Comparison of ENCODE assay signal across 13 cellular contexts in the genomic region with DNA sequence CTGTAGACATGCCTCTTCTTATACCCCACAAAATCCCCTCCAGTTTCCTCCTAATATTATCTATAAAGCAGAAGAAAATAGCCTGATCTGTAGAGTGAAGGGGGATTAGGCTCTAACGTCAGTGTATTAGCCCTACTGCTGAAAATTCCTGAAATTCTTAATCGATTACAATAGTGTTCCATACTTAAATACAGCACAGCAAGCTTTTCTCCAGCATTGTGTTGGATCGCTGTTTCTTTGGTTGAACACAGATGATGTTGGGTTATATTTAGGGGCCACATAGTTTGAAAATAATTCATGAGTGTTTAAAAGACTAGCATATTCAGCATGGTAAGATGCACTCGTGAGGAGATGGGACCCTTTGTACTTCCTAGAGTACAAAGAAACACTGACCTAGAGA. TPM values are rescaled to one million over a fixed set of nuclear protein-coding genes. Genes with fewer than 3 reads are reported as not detected.
DNase-seq lines count a peak whose midpoint lies in the region; ATAC-seq, FAIRE-seq and TF ChIP-seq lines count a peak whose summit lies in the region.
"Had no signal": no experiment of that assay in that cellular context is flagged by ENCODE, and none has a peak within 500 bp of the region (broad histone marks: within the 10 kb centered on the region; RNA-seq: fewer than 3 reads in every experiment).

No MANE protein-coding gene starts in this region.

- H3K18ac ChIP-seq in mesenchymal stem cell (ENCODE audit: low read depth in 1 of 2, low read length in 2 of 2), result no peak overlapping the region

- WGBS in mesenchymal stem cell, result 36% methylated on average over 1 of the region's 4 CpGs

- POLR2A ChIA-PET in PC-3 (lab: Charles Lee; ENCODE audit: unreplicated experiment), result no interaction called here

- H3K4me3 ChIP-seq in choroid plexus epithelial cell (ENCODE audit: low read depth, low read length) (no peak overlapping the region), mesenchymal stem cell (ENCODE audit: insufficient read depth in 1 of 2, low read depth in 1 of 2, low read length in 2 of 2) (no peak overlapping the region), coronary artery (no peak overlapping the region), PC-3 (ENCODE audit: low read length) (no peak overlapping the region)
- H3K4me3 ChIP-seq: esophagus muscularis mucosa had no signal

- H2AK5ac ChIP-seq in mesenchymal stem cell (ENCODE audit: low read length, severe bottlenecking), result no peak overlapping the region

- no peak for FAIRE-seq in HTR-8/SVneo (lab: Jason Lieb, UNC)

- peaks cover 10% of the 10 kb centered on the region for H3K79me1 ChIP-seq in mesenchymal stem cell (replicated peaks; ENCODE audit: low read length, poor library complexity, severe bottlenecking)

- H2BK12ac ChIP-seq in mesenchymal stem cell (ENCODE audit: low read length in 2 of 2), result no peak overlapping the region

- peak; percentile 26 for DNase-seq in ACHN
- peak; percentile 47 for DNase-seq in HTR-8/SVneo (ENCODE audit: insufficient read length, low spot score)
- peak; percentile 55 for DNase-seq in choroid plexus epithelial cell (ENCODE audit: low read depth)
- peak; percentile 41 for DNase-seq in mesenchymal stem cell
- DNase-seq in coronary artery (ENCODE audit: low spot score), result no peak
- DNase-seq in stimulated activated naive CD8-positive, alpha-beta T cell treated with anti-CD3 and anti-CD28 coated beads, Interleukin-15, Interleukin-2, amounts not matched to agents 100 U/mL and 50 U/mL, for 24 hours, result no peak
- no peak for DNase-seq in PC-3
- DNase-seq: activated CD8-positive, alpha-beta memory T cell treated with anti-CD3 and anti-CD28 coated beads for 24 hours; activated naive CD4-positive, alpha-beta T cell treated with Interleukin-2 at 50 U/mL for 16 hours; AML-193; DMS153 had no signal

- no peaks in the 10 kb centered on the region for H3K9me2 ChIP-seq in PC-3 (replicated peaks; ENCODE audit: low read length)

- H3K4me2 ChIP-seq in mesenchymal stem cell (ENCODE audit: low read length, poor library complexity, severe bottlenecking), result no peak overlapping the region
- H3K4me2 ChIP-seq in PC-3 (ENCODE audit: low read length), result no peak overlapping the region

- CTCF ChIA-PET in PC-3 (lab: Charles Lee), result no interaction called here

- intact Hi-C loops in PC-3 (cut with micrococcal nuclease), result no loop called here

- H3K23ac ChIP-seq in mesenchymal stem cell (ENCODE audit: low read length in 2 of 2), result no peak overlapping the region

- no peaks in the 10 kb centered on the region for H4K20me1 ChIP-seq in PC-3 (ENCODE audit: low read length)

- no peak overlapping the region for H2BK120ac ChIP-seq in mesenchymal stem cell (ENCODE audit: low read depth, low read length)

- H3F3A ChIP-seq in PC-3 (ENCODE audit: low read length, unreplicated experiment), result no peaks in the 10 kb centered on the region

- H2BK5ac ChIP-seq in mesenchymal stem cell (ENCODE audit: low read depth, low read length, poor library complexity, severe bottlenecking), result no peak overlapping the region

- H2BK15ac ChIP-seq in mesenchymal stem cell (ENCODE audit: low read depth, poor library complexity, severe bottlenecking), result no peak overlapping the region

- in situ Hi-C loops in ACHN (cut with HindIII; ENCODE audit: low pct_ligation_motif_present, low pct_unique_long_range_greater_than_20kb, low sequenced_read_pairs), result no loop called here

- TF ChIP-seq CTCF in choroid plexus epithelial cell (conservative IDR thresholded peaks at IDR 0.05; ENCODE audit: low read depth, low read length) (no peak), coronary artery (IDR thresholded peaks at IDR 0.05) (no peak), PC-3 (conservative IDR thresholded peaks at IDR 0.05; ENCODE audit: low read depth, low read length) (no peak)

- H3K27ac ChIP-seq in mesenchymal stem cell (ENCODE audit: low read length, poor library complexity, severe bottlenecking) (peak overlapping the region; percentile 4), coronary artery (no peak overlapping the region), PC-3 (ENCODE audit: low read length) (no peak overlapping the region)
- H3K27ac ChIP-seq: esophagus muscularis mucosa had no signal

- H3K14ac ChIP-seq in mesenchymal stem cell (ENCODE audit: low read length in 2 of 2), result no peak overlapping the region

- H4K91ac ChIP-seq in mesenchymal stem cell (ENCODE audit: low read length), result no peak overlapping the region

- ATAC-seq in GM21528 (IDR thresholded peaks at IDR 0.05; ENCODE audit: low FRiP score, unreplicated experiment) (no peak), PC-3 (no peak)
- no peak for ATAC-seq in stimulated activated naive CD8-positive, alpha-beta T cell treated with anti-CD3 and anti-CD28 coated beads, Interleukin-15, Interleukin-2, amounts not matched to agents 100 U/mL and 50 U/mL, for 24 hours

- no peak overlapping the region for H2AFZ ChIP-seq in mesenchymal stem cell (ENCODE audit: low read depth, low read length)
- H2AFZ ChIP-seq in PC-3 (ENCODE audit: low read length), result no peak overlapping the region

- H3K4me1 ChIP-seq in mesenchymal stem cell (ENCODE audit: control insufficient read depth, insufficient read depth, low read depth, low read length) (no peaks in the 10 kb centered on the region), PC-3 (ENCODE audit: insufficient read depth, low read length) (0 out of 2 replicates have a peak, but pooled peaks cover 7% of the 10 kb centered on the region)

- peaks cover 53% of the 10 kb centered on the region for H3K79me2 ChIP-seq in PC-3 (ENCODE audit: low read length)

- H3K9me3 ChIP-seq in mesenchymal stem cell (ENCODE audit: control insufficient read depth, low read length), result peaks cover 7% of the 10 kb centered on the region
- H3K9me3 ChIP-seq in PC-3 (ENCODE audit: low read length), result no peaks in the 10 kb centered on the region
- H3K9me3 ChIP-seq: esophagus muscularis mucosa had no signal

- H3K36me3 ChIP-seq in mesenchymal stem cell (ENCODE audit: control insufficient read depth in 1 of 2, insufficient read depth in 2 of 2, low read depth in 1 of 2, low read length in 2 of 2) (peaks cover 0 to 14% of the 10 kb centered on the region in 2 experiments), PC-3 (ENCODE audit: low read depth, low read length) (peaks cover 17% of the 10 kb centered on the region)

- no peaks in the 10 kb centered on the region for H3K27me3 ChIP-seq in mesenchymal stem cell (ENCODE audit: control insufficient read depth in 1 of 2, insufficient read depth in 1 of 2, low read length in 2 of 2)
- no peaks in the 10 kb centered on the region for H3K27me3 ChIP-seq in PC-3 (ENCODE audit: low read length)
- H3K27me3 ChIP-seq: esophagus muscularis mucosa had no signal

- BruUV-seq in PC-3 (replicated peaks; lab: Mats Ljungman, UMichigan), result no TSS peak

- H3K9ac ChIP-seq in mesenchymal stem cell (ENCODE audit: low read length) (no peak overlapping the region), PC-3 (ENCODE audit: low read length) (no peak overlapping the region)

- no peak overlapping the region for H4K8ac ChIP-seq in mesenchymal stem cell (ENCODE audit: low read length)

- H3K4ac ChIP-seq in mesenchymal stem cell (ENCODE audit: low read depth in 1 of 2, low read length in 2 of 2), result no peak overlapping the region

RNA-seq across cellular contexts. Expression of a gene that starts 52.5 kb away (rescaled TPM):
- 43.4 TPM for polyA plus RNA-seq in mesenchymal stem cell (2013, experiment 1 of 2)
- polyA plus RNA-seq in mesenchymal stem cell (2013, experiment 2 of 2), result 38.9 TPM
- total RNA-seq in PC-3 (2014; rRNA removed), result 13.8 and 21.9 TPM in 2 replicates

Comparison
In these comparisons a context has a peak if more than half of its experiments do, and no peak if none do; other contexts are left out.
1. DNase-seq: peak in ACHN (single experiment), HTR-8/SVneo (single experiment), choroid plexus epithelial cell (single experiment) and mesenchymal stem cell (single experiment); none in coronary artery (single experiment), stimulated activated naive CD8-positive, alpha-beta T cell treated with anti-CD3 and anti-CD28 coated beads, Interleukin-15, Interleukin-2, amounts not matched to agents 100 U/mL and 50 U/mL, for 24 hours (single experiment) and PC-3 (single experiment).